ENCODE assay signal across 8 cellular contexts in genomic region chr7:26078437-26079362, GRCh38.
DNase-seq lines count a peak whose midpoint lies in the region; ATAC-seq lines count a peak whose summit lies in the region.

No MANE protein-coding gene starts in this region.

- DNase-seq in C1 segment of cervical spinal cord (lab: John Stamatoyannopoulos, UW) (peak in 13 of 14 donors; percentile 15 to 77 (median 41)), NCI-H526 (lab: John Stamatoyannopoulos, UW) (peak; percentile 80 to 94), dermis microvascular lymphatic vessel endothelial cell (ENCODE audit: low read depth in 2 of 2) (peak; percentile 36 to 65), myocyte (ENCODE audit: low read depth) (peak; percentile 64)
- peak; percentile 80 for DNase-seq in activated CD4-positive, alpha-beta T cell treated with anti-CD3 and anti-CD28 coated beads, Interleukin-2, amount 50 U/mL, for 1 hour
- peak; percentile 73 to 76 for DNase-seq in stimulated activated CD8-positive, alpha-beta memory T cell treated with anti-CD3 and anti-CD28 coated beads, Interleukin-7, amount 100 ng/mL, for 4 hours (ENCODE audit: low read depth in 2 of 2)

- ATAC-seq in GM19395 (IDR thresholded peaks at IDR 0.05; ENCODE audit: unreplicated experiment) (peak; percentile 91), HG03521 (IDR thresholded peaks at IDR 0.05; ENCODE audit: unreplicated experiment) (peak; percentile 79)

Comparison
In these comparisons a context has a peak if more than half of its experiments do, and no peak if none do; other contexts are left out.
1. Peak in every context shown above with its lines: DNase-seq and ATAC-seq.